8 cellular contexts compared by ENCODE assay signal in the genomic region with DNA sequence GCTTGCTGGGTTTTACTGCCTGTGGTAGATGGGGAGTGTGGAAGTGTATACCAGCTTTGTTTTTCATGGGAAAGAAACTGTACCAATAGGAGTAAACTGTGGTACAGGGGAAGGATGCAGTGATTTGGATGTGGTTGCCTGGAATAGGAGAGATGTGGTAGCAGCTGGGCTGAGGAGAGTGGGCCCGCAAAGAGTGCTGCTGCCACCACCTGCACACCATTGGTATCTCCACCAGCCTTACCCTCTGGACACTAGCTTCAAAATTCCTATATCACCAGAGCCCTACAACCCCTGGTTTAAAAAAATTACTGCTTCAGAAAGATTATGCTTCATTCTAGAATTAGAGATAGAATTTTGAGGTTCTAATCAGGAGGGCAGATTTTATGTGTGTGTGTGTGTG. TPM values are rescaled to one million over a fixed set of nuclear protein-coding genes. Genes with fewer than 3 reads are reported as not detected.
DNase-seq lines count a peak whose midpoint lies in the region; ATAC-seq, FAIRE-seq and TF ChIP-seq lines count a peak whose summit lies in the region.

No MANE protein-coding gene starts in this region.

- no TSS peak for BruUV-seq in GM12878 (replicated peaks; lab: Mats Ljungman, UMichigan)

- H3K4me1 ChIP-seq in Karpas-422 (ENCODE audit: low read length) (no peaks in the 10 kb centered on the region), GM12878 (ENCODE audit: control insufficient read depth, insufficient read depth, low read length) (no peaks in the 10 kb centered on the region)

- H3K79me2 ChIP-seq in Karpas-422 (ENCODE audit: low read length) (no peaks in the 10 kb centered on the region), GM12878 (ENCODE audit: control insufficient read depth, insufficient read depth, low read length) (no peaks in the 10 kb centered on the region)

- no peak overlapping the region for H3K4me2 ChIP-seq in Karpas-422 (ENCODE audit: low read depth, low read length, poor library complexity, severe bottlenecking)
- H3K4me2 ChIP-seq in GM12878 (ENCODE audit: control insufficient read depth, insufficient read depth): no peak overlapping the region

- CTCF ChIA-PET in BJ (lab: Yijun Ruan, JAX): interaction anchor here (0.6 to 1.8 kb wide), 13 partner anchors 8 to 177 kb away, joined by 3 to 13 read pairs (median 4); a partner anchor contains a TSS
- CTCF ChIA-PET in GM12878 (lab: Yijun Ruan, JAX): interaction anchor here (0.6 to 3.2 kb wide), 7 partner anchors 11 to 174 kb away, joined by 3 to 18 read pairs (median 3); no protein-coding TSS in a partner anchor

- no peaks in the 10 kb centered on the region for H3K36me3 ChIP-seq in BJ (ENCODE audit: control insufficient read depth, insufficient read depth, low read length)
- H3K36me3 ChIP-seq in Karpas-422 (ENCODE audit: insufficient read depth, low read length): no peaks in the 10 kb centered on the region
- no peaks in the 10 kb centered on the region for H3K36me3 ChIP-seq in GM12878 (ENCODE audit: control insufficient read depth in 2 of 2, insufficient read depth in 2 of 2, low read length in 1 of 2)

- H3K9me3 ChIP-seq in Karpas-422 (ENCODE audit: low read length) (no peaks in the 10 kb centered on the region), GM12878 (replicated peaks; ENCODE audit: control insufficient read depth, insufficient read depth, low read length) (no peaks in the 10 kb centered on the region)

- H3K4me3 ChIP-seq in BJ (ENCODE audit: low read depth, low read length) (no peak overlapping the region), Karpas-422 (ENCODE audit: low read length) (no peak overlapping the region), GM12878 (no peak overlapping the region), lower leg skin (ENCODE audit: low read depth, poor library complexity, severe bottlenecking) (no peak overlapping the region)

- TF ChIP-seq RAD21 in GM12878 (IDR thresholded peaks at IDR 0.05; ENCODE audit: insufficient read depth, low read depth, low read length): 0 out of 2 replicates have a peak, but pooled peaks have one; percentile 20

- RAD21 ChIA-PET in GM12878 (lab: Charles Lee; ENCODE audit: unreplicated experiment): interaction anchor here (1.0 to 1.7 kb wide), 5 partner anchors 23 to 135 kb away, joined by 3 to 6 read pairs (median 4); no protein-coding TSS in a partner anchor

- H3K9me2 ChIP-seq in Karpas-422 (replicated peaks; ENCODE audit: insufficient read depth, low read length): no peaks in the 10 kb centered on the region

- DNase-seq in BJ (ENCODE audit: low read depth) (no peak), Karpas-422 (peak; percentile 55), GM12878 (ENCODE audit: low read depth, low spot score) (no peak), kidney glomerular epithelial cell (lab: John Stamatoyannopoulos, UW) (peak; percentile 64), OCI-M2 (lab: John Stamatoyannopoulos, UW; ENCODE audit: unreplicated experiment) (no peak), lower leg skin (ENCODE audit: low spot score in 2 of 2) (no peak)
- no peak for DNase-seq in stimulated activated CD4-positive, alpha-beta T cell treated with anti-CD3 and anti-CD28 coated beads, Interleukin-2, amount 100 ng/mL, for 48 hours
- DNase-seq in activated CD4-positive, CD25-positive, alpha-beta regulatory T cell (lab: John Stamatoyannopoulos, UW): no peak

- peak; percentile 70 for ATAC-seq in GM12878

- no peak for FAIRE-seq in GM12878 (lab: Jason Lieb, UNC)

- H3K27ac ChIP-seq in Karpas-422 (ENCODE audit: low read length): no peak overlapping the region
- no peak overlapping the region for H3K27ac ChIP-seq in GM12878 (ENCODE audit: control insufficient read depth, insufficient read depth)

- 46% methylated on average over 1 of the region's 1 CpG for WGBS in GM12878 (ENCODE audit: insufficient coverage, insufficient replicate concordance, low lambda C conversion rate, missing lambda C conversion rate)
- 68 to 83% methylated on average over 1 of the region's 1 CpG for whole genome bisulfite sequencing in lower leg skin, 2 donors

- H3K9ac ChIP-seq in Karpas-422 (ENCODE audit: low read length) (no peak overlapping the region), GM12878 (ENCODE audit: control insufficient read depth, insufficient read depth, low read length) (no peak overlapping the region)

- H3K27me3 ChIP-seq in BJ (ENCODE audit: control insufficient read depth, insufficient read depth, low read length): no peaks in the 10 kb centered on the region
- H3K27me3 ChIP-seq in Karpas-422 (ENCODE audit: low read length): no peaks in the 10 kb centered on the region
- no peaks in the 10 kb centered on the region for H3K27me3 ChIP-seq in GM12878 (replicated peaks in 1 of 2; ENCODE audit: control insufficient read depth in 2 of 2, insufficient read depth in 2 of 2, low read length in 1 of 2)

- peak; percentile 57 for TF ChIP-seq CTCF in BJ (IDR thresholded peaks at IDR 0.05; ENCODE audit: insufficient read depth, low read depth, low read length)
- peak; percentile 11 to 35 (median 13); a peak in 2 of 6 replicates for TF ChIP-seq CTCF in GM12878 (IDR thresholded peaks at IDR 0.05 in 2 of 3, conservative IDR thresholded peaks at IDR 0.05 in 1 of 3; ENCODE audit: control insufficient read depth in 2 of 3, extremely low read depth in 1 of 3, insufficient read depth in 1 of 3, low read depth in 3 of 3, low read length in 3 of 3)
- TF ChIP-seq CTCF in lower leg skin (IDR thresholded peaks at IDR 0.05): no peak

- H4K20me1 ChIP-seq in Karpas-422 (ENCODE audit: insufficient read depth, low read depth, low read length) (no peaks in the 10 kb centered on the region), GM12878 (ENCODE audit: control insufficient read depth, insufficient read depth) (no peaks in the 10 kb centered on the region)

- SMC1A ChIA-PET in GM12878 (lab: Charles Lee; ENCODE audit: uncharacterized antibody, unreplicated experiment): interaction anchor here (0.6 to 1.7 kb wide), 5 partner anchors 10 to 132 kb away, joined by 3 to 7 read pairs (median 4); no protein-coding TSS in a partner anchor

- H2AFZ ChIP-seq in Karpas-422 (ENCODE audit: low read length): no peak overlapping the region
- no peak overlapping the region for H2AFZ ChIP-seq in GM12878 (ENCODE audit: control insufficient read depth, low read depth, low read length)

- in situ Hi-C loops in GM12878 (cut with MboI): no loop called here

- POLR2A ChIA-PET in BJ (lab: Charles Lee) (no interaction called here), GM12878 (lab: Charles Lee) (interaction anchor here (0.6 kb wide), 1 partner anchor 1936 kb away, joined by 3 read pairs; no protein-coding TSS in a partner anchor)

- TF ChIP-seq POLR2A in GM12878 (IDR thresholded peaks at IDR 0.05; ENCODE audit: low read depth, low read length) (no peak), lower leg skin (IDR thresholded peaks at IDR 0.05) (no peak)

- intact Hi-C loops in GM12878 (cut with micrococcal nuclease; ENCODE audit: unreplicated experiment): no loop called here
- intact Hi-C loops in lower leg skin (cut with DNase I; ENCODE audit: low total_unique reads): no loop called here

- TF ChIP-seq EP300 in GM12878 (IDR thresholded peaks at IDR 0.05; ENCODE audit: borderline replicate concordance in 1 of 2, control insufficient read depth in 1 of 2, low read depth in 2 of 2, low read length in 2 of 2): no peak

TF ChIP-seq in GM12878, 131 proteins besides CTCF, POLR2A, EP300 and RAD21:
- 0 out of 2 replicates have a peak, but pooled peaks have one; percentile 15 for TF ChIP-seq SMC3 (IDR thresholded peaks at IDR 0.05; ENCODE audit: borderline replicate concordance, low read length)
- no peak for TF ChIP-seq ZNF217 (IDR thresholded peaks at IDR 0.05)

RNA-seq across cellular contexts. Expression of a gene that starts 53.6 kb away (rescaled TPM):
- polyA plus RNA-seq in BJ (2011; rRNA removed) (18.5 and 22.9 TPM in 2 replicates), GM12878 (2011; rRNA removed) (2.2 and 2.4 TPM in 2 replicates), GM12878 (2014; fragmentation: Illumina TruSeq; extraction: Trizol) (2.6 and 3.0 TPM in 2 replicates), GM12878 (2014; fragmentation: Nextera tagmentation; extraction: Ambion mirVana) (1 to 10 TPM in 1 of 2 experiments, under 1 TPM in 1; 0.35 to 2.0 TPM), GM12878 (2014; rRNA removed) (1.2 and 1.5 TPM in 2 replicates), GM12878 (2016; fragmentation: Nextera tagmentation; extraction: Ambion mirVana) (1 to 10 TPM; 1.0 to 1.2 TPM)
- 85.4 and 118 TPM in 2 replicates for polyA minus RNA-seq in BJ (2011; rRNA and poly(A)+ RNA removed)
- total RNA-seq in Karpas-422 (2014; rRNA removed; shearing (Covaris generic); ENCODE audit: low replicate concordance): 0.54 and 2.3 TPM in 2 replicates
- 12.9 and 14.3 TPM in 2 replicates for total RNA-seq in GM12878 (2013; cell fraction: nucleolus; rRNA removed)
- total RNA-seq in GM12878 (2014; rRNA removed) (4.9 and 6.6 TPM in 2 replicates), GM12878 (2014; rRNA removed; fragmentation: Illumina TruSeq; extraction: Trizol) (4.7 and 5.7 TPM in 2 replicates), GM12878 (2021) (5.3 and 5.9 TPM in 2 replicates), lower leg skin (10 to 100 TPM in 1 of 4 donors, 1 to 10 TPM in 3; 2.3 to 13.3 (median 3.6) TPM)
- 1.2 TPM for polyA plus RNA-seq in GM12878 (2011; ENCODE audit: low read depth)
- polyA plus RNA-seq in GM12878 (2011; cell fraction: cytosol; rRNA removed): 0.82 and 1.7 TPM in 2 replicates
- 2.8 and 4.0 TPM in 2 replicates for polyA plus RNA-seq in GM12878 (2011; cell fraction: nucleus; rRNA removed)
- polyA plus RNA-seq in GM12878 (2012): 2.1 TPM in 2 replicates
- 10.9 and 18.8 TPM in 2 replicates for polyA minus RNA-seq in GM12878 (2011; rRNA and poly(A)+ RNA removed)
- polyA minus RNA-seq in GM12878 (2011; cell fraction: cytosol; rRNA and poly(A)+ RNA removed): 1.5 and 2.9 TPM in 2 replicates
- 15.8 and 24.0 TPM in 2 replicates for polyA minus RNA-seq in GM12878 (2011; cell fraction: nucleus; rRNA and poly(A)+ RNA removed)

Comparison
In these comparisons a context has a peak if more than half of its experiments do, and no peak if none do; other contexts are left out.
1. DNase-seq: peak in Karpas-422 (single experiment) and kidney glomerular epithelial cell (single experiment); none in BJ (single experiment), GM12878 (single experiment), stimulated activated CD4-positive, alpha-beta T cell treated with anti-CD3 and anti-CD28 coated beads, Interleukin-2, amount 100 ng/mL, for 48 hours (0 of 2), OCI-M2 (single experiment), activated CD4-positive, CD25-positive, alpha-beta regulatory T cell (0 of 4) and lower leg skin (0 of 2).
2. CTCF ChIP-seq: peak in BJ (single experiment) and GM12878 (3 of 3); none in lower leg skin (0 of 3).